ENCODE assay signal across 10 cellular contexts in the genomic region with DNA sequence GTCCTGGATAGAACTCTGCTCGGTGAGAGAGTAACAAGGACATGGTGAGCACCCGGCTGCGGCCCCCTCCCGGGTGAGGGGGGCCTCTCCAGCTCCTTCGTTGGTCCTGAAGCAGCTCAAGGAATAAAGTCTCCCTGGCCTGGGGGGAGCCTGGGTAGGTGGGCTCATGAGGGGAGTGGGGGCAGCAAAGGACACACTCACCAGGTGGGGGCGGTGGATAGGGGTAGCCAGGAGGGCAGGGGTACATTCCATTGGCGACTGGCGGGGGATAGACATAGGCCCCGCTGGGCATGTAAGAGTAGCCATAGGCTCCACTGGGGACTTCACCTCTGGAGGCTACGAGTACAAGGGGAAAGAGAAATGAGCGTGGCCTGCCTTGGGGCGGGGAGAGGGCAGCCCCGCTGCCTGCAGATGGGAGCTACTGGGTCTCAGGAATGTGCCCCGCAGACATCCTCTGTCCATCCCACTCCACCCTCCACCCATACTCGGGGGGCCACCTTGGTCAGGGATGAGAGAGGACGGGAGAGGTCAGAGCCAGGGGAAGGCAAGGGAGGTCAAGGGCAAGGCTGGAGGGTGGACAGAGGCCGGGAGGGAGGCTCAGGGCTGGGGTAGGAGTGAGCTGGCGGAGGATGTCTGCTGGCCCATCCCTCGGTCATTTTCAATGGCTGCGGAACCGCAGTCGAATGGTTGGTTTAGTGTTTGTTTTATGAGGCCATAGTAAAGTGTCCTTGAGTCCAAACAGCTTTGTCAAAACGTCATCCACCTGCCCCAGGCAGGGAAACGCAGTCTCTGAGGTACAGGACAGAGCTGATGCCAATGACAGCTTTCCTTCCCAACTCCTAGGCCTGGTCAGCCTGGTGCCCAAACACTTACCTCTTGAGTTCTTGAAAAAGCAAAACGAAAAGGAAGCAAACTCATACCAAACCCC. TPM values are rescaled to one million over a fixed set of nuclear protein-coding genes. Genes with fewer than 3 reads are reported as not detected.
DNase-seq lines count a peak whose midpoint lies in the region; ATAC-seq and TF ChIP-seq lines count a peak whose summit lies in the region.
"Had no signal": no experiment of that assay in that cellular context is flagged by ENCODE, and none has a peak within 500 bp of the region (broad histone marks: within the 10 kb centered on the region; RNA-seq: fewer than 3 reads in every experiment).

No MANE protein-coding gene starts in this region.

- H3K36me3 Mint-ChIP-seq in activated naive CD8-positive, alpha-beta T cell treated with anti-CD3 and anti-CD28 coated beads for 36 hours, result peaks cover 9% of the 10 kb centered on the region
- peaks cover 5% of the 10 kb centered on the region for H3K36me3 Mint-ChIP-seq in activated naive CD8-positive, alpha-beta T cell treated with anti-CD3 and anti-CD28 coated beads, Interleukin-2, amount 50 U/mL, for 24 hours (ENCODE audit: low read depth)
- H3K36me3 Mint-ChIP-seq in activated T-helper 17 cell treated with anti-CD3 and anti-CD28 coated beads, Interleukin-2, amount 50 U/mL, for 72 hours (ENCODE audit: low read depth), result peaks cover 92% of the 10 kb centered on the region

- no peaks in the 10 kb centered on the region for H3K27me3 Mint-ChIP-seq in activated naive CD8-positive, alpha-beta T cell treated with anti-CD3 and anti-CD28 coated beads for 36 hours
- no peaks in the 10 kb centered on the region for H3K27me3 Mint-ChIP-seq in activated naive CD8-positive, alpha-beta T cell treated with anti-CD3 and anti-CD28 coated beads, Interleukin-2, amount 50 U/mL, for 24 hours
- no peaks in the 10 kb centered on the region for H3K27me3 Mint-ChIP-seq in activated T-helper 17 cell treated with anti-CD3 and anti-CD28 coated beads, Interleukin-2, amount 50 U/mL, for 72 hours

- no peak for TF ChIP-seq CTCF in lower lobe of right lung (IDR thresholded peaks at IDR 0.05)
- no peak for TF ChIP-seq CTCF in tibial nerve (IDR thresholded peaks at IDR 0.05)

- no peak for DNase-seq in activated naive CD8-positive, alpha-beta T cell treated with anti-CD3 and anti-CD28 coated beads for 36 hours
- no peak for DNase-seq in activated naive CD8-positive, alpha-beta T cell treated with anti-CD3 and anti-CD28 coated beads, Interleukin-2, amount 50 U/mL, for 24 hours
- DNase-seq in lower lobe of right lung, result no peak
- no peak for DNase-seq in tibial nerve (ENCODE audit: low spot score in 2 of 2)
- no peak for DNase-seq in activated CD4-positive, CD25-positive, alpha-beta regulatory T cell (lab: John Stamatoyannopoulos, UW)
- no peak for DNase-seq in stimulated activated CD4-positive, alpha-beta T cell treated with anti-CD3 and anti-CD28 coated beads, Interleukin-1b, Interleukin-23, amount 100 ng/mL, for 48 hours
- no peak for DNase-seq in midbrain (lab: John Stamatoyannopoulos, UW)

- 82 to 87% methylated on average over 24 to 25 of the region's 25 CpGs for WGBS in tibial nerve, 2 donors

- H3K27me3 ChIP-seq in lower lobe of right lung (ENCODE audit: low read depth) (no peaks in the 10 kb centered on the region), tibial nerve (no peaks in the 10 kb centered on the region)

- H3K27ac ChIP-seq in lower lobe of right lung, result peak overlapping the region; percentile 90
- peak overlapping the region in 3 of 4 donors; percentile 13 to 79 (median 66) for H3K27ac ChIP-seq in tibial nerve
- H3K27ac ChIP-seq: WERI-Rb-1 had no signal

- no peak for ATAC-seq in activated naive CD8-positive, alpha-beta T cell treated with anti-CD3 and anti-CD28 coated beads, Interleukin-2, amount 50 U/mL, for 24 hours
- no peak for ATAC-seq in activated T-helper 17 cell treated with anti-CD3 and anti-CD28 coated beads, Interleukin-2, amount 50 U/mL, for 72 hours (replicated peaks)
- ATAC-seq in lower lobe of right lung, result no peak

- H3K4me3 ChIP-seq in lower lobe of right lung (no peak overlapping the region), tibial nerve (no peak overlapping the region)
- H3K4me3 ChIP-seq: lung had no signal

- no peak overlapping the region for H3K4me3 Mint-ChIP-seq in activated naive CD8-positive, alpha-beta T cell treated with anti-CD3 and anti-CD28 coated beads for 36 hours
- H3K4me3 Mint-ChIP-seq in activated naive CD8-positive, alpha-beta T cell treated with anti-CD3 and anti-CD28 coated beads, Interleukin-2, amount 50 U/mL, for 24 hours, result no peak overlapping the region
- no peak overlapping the region for H3K4me3 Mint-ChIP-seq in activated T-helper 17 cell treated with anti-CD3 and anti-CD28 coated beads, Interleukin-2, amount 50 U/mL, for 72 hours

- peaks cover 14% of the 10 kb centered on the region for H3K4me1 Mint-ChIP-seq in activated naive CD8-positive, alpha-beta T cell treated with anti-CD3 and anti-CD28 coated beads for 36 hours
- H3K4me1 Mint-ChIP-seq in activated naive CD8-positive, alpha-beta T cell treated with anti-CD3 and anti-CD28 coated beads, Interleukin-2, amount 50 U/mL, for 24 hours, result peaks cover 19% of the 10 kb centered on the region
- H3K4me1 Mint-ChIP-seq in activated T-helper 17 cell treated with anti-CD3 and anti-CD28 coated beads, Interleukin-2, amount 50 U/mL, for 72 hours, result no peaks in the 10 kb centered on the region

- no peak for TF ChIP-seq EP300 in tibial nerve (IDR thresholded peaks at IDR 0.05)

- TF ChIP-seq POLR2A in tibial nerve (IDR thresholded peaks at IDR 0.05), result no peak

- no peaks in the 10 kb centered on the region for H3K9me3 Mint-ChIP-seq in activated naive CD8-positive, alpha-beta T cell treated with anti-CD3 and anti-CD28 coated beads for 36 hours
- H3K9me3 Mint-ChIP-seq in activated naive CD8-positive, alpha-beta T cell treated with anti-CD3 and anti-CD28 coated beads, Interleukin-2, amount 50 U/mL, for 24 hours, result no peaks in the 10 kb centered on the region
- no peaks in the 10 kb centered on the region for H3K9me3 Mint-ChIP-seq in activated T-helper 17 cell treated with anti-CD3 and anti-CD28 coated beads, Interleukin-2, amount 50 U/mL, for 72 hours

- H3K4me1 ChIP-seq in lower lobe of right lung (peaks cover 78% of the 10 kb centered on the region), tibial nerve (peaks cover 0 to 85% (median 23%) of the 10 kb centered on the region in 4 donors)

- H3K9me3 ChIP-seq in lower lobe of right lung, result no peaks in the 10 kb centered on the region
- no peaks in the 10 kb centered on the region for H3K9me3 ChIP-seq in tibial nerve

- H3K36me3 ChIP-seq in lower lobe of right lung, result peaks cover 71% of the 10 kb centered on the region
- peaks cover 0 to 88% (median 52%) of the 10 kb centered on the region in 3 donors for H3K36me3 ChIP-seq in tibial nerve

- intact Hi-C loops in lower lobe of right lung (cut with DNase I), result no loop called here

- peak overlapping the region; percentile 52 for H3K27ac Mint-ChIP-seq in activated naive CD8-positive, alpha-beta T cell treated with anti-CD3 and anti-CD28 coated beads for 36 hours
- no peak overlapping the region for H3K27ac Mint-ChIP-seq in activated naive CD8-positive, alpha-beta T cell treated with anti-CD3 and anti-CD28 coated beads, Interleukin-2, amount 50 U/mL, for 24 hours
- peak overlapping the region; percentile 43 for H3K27ac Mint-ChIP-seq in activated T-helper 17 cell treated with anti-CD3 and anti-CD28 coated beads, Interleukin-2, amount 50 U/mL, for 72 hours

RNA-seq across cellular contexts. Expression of gene UNC13D, which starts 3.7 kb away (rescaled TPM):
- 100 to 1,000 TPM; 145 to 156 TPM for total RNA-seq in activated naive CD8-positive, alpha-beta T cell treated with anti-CD3 and anti-CD28 coated beads for 36 hours
- total RNA-seq in activated T-helper 17 cell treated with anti-CD3 and anti-CD28 coated beads, Interleukin-2, amount 50 U/mL, for 72 hours, result 100 to 1,000 TPM; 153 to 160 TPM
- total RNA-seq in lower lobe of right lung (118 TPM), tibial nerve (10 to 100 TPM; 10.5 to 53.1 (median 22.6) TPM)

RNA-seq across cellular contexts. Expression of gene WBP2, which starts 7.3 kb away (rescaled TPM):
- total RNA-seq in activated naive CD8-positive, alpha-beta T cell treated with anti-CD3 and anti-CD28 coated beads for 36 hours, result 10 to 100 TPM; 45.0 to 49.3 TPM
- 100 to 1,000 TPM in 1 of 2 donors, 10 to 100 TPM in 1; 67.4 to 127 TPM for total RNA-seq in activated T-helper 17 cell treated with anti-CD3 and anti-CD28 coated beads, Interleukin-2, amount 50 U/mL, for 72 hours
- total RNA-seq in lower lobe of right lung (145 TPM), tibial nerve (10 to 100 TPM; 63.5 to 79.7 (median 71.0) TPM)

RNA-seq across cellular contexts. Expression of gene TRIM47, which starts 30.5 kb away (rescaled TPM):
- total RNA-seq in activated naive CD8-positive, alpha-beta T cell treated with anti-CD3 and anti-CD28 coated beads for 36 hours, result 10 to 100 TPM; 16.4 to 18.3 TPM
- total RNA-seq in activated T-helper 17 cell treated with anti-CD3 and anti-CD28 coated beads, Interleukin-2, amount 50 U/mL, for 72 hours, result 10 to 100 TPM; 11.0 to 32.4 TPM
- total RNA-seq in lower lobe of right lung (21.0 TPM), tibial nerve (10 to 100 TPM; 47.4 to 79.0 (median 57.0) TPM)

RNA-seq across cellular contexts. Expression of gene TRIM65, which starts 48.9 kb away (rescaled TPM):
- 10 to 100 TPM; 37.2 to 41.7 TPM for total RNA-seq in activated naive CD8-positive, alpha-beta T cell treated with anti-CD3 and anti-CD28 coated beads for 36 hours
- total RNA-seq in activated T-helper 17 cell treated with anti-CD3 and anti-CD28 coated beads, Interleukin-2, amount 50 U/mL, for 72 hours, result 10 to 100 TPM; 20.3 to 33.9 TPM
- total RNA-seq in lower lobe of right lung, result 32.4 TPM
- 10 to 100 TPM; 40.2 to 68.1 (median 41.5) TPM for total RNA-seq in tibial nerve

RNA-seq across cellular contexts. Expression of gene MRPL38, which starts 56.8 kb away (rescaled TPM):
- total RNA-seq in activated naive CD8-positive, alpha-beta T cell treated with anti-CD3 and anti-CD28 coated beads for 36 hours, result 100 to 1,000 TPM; 148 to 161 TPM
- total RNA-seq in activated T-helper 17 cell treated with anti-CD3 and anti-CD28 coated beads, Interleukin-2, amount 50 U/mL, for 72 hours, result 100 to 1,000 TPM in 1 of 2 donors, 10 to 100 TPM in 1; 74.2 to 113 TPM
- 68.9 TPM for total RNA-seq in lower lobe of right lung
- 100 to 1,000 TPM in 1 of 4 donors, 10 to 100 TPM in 3; 56.8 to 118 (median 76.2) TPM for total RNA-seq in tibial nerve
